In the genomic region with DNA sequence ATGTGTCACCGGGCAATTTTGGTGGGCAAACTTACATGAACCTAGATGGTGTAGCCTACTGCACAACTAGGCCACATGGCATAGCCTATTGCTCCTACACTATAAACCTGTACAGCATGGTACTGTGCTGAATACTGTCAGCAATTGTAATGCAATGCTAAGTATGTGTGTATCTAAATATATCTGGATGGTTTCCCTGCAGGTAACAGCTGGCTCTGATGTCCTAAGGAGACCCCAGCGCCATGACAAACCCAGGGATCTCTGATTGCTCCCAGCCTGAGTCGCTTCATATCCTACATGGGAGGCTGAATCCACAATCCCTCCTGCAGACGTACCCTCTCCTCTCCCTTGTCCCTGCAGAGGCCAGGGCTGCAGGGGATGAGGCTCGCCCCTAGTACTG, we compare ENCODE assay signal across 9 cellular contexts. TPM values are rescaled to one million over a fixed set of nuclear protein-coding genes. Genes with fewer than 3 reads are reported as not detected.
"Had no signal": no experiment of that assay in that cellular context is flagged by ENCODE, and none has a peak within 500 bp of the region (broad histone marks: within the 10 kb centered on the region; RNA-seq: fewer than 3 reads in every experiment).

No MANE protein-coding gene starts in this region.

- H3K36me3 Mint-ChIP-seq: IgD-negative memory B cell had no signal

- DNase-seq: IMR-90, KBM-7, KG1 had no signal

- H3K4me3 Mint-ChIP-seq: IgD-negative memory B cell had no signal

- H3K27ac ChIP-seq: HL-60 had no signal

- H3K4me3 ChIP-seq: K562 had no signal

- H3K4me1 Mint-ChIP-seq: IgD-negative memory B cell had no signal

- H3K27ac Mint-ChIP-seq: IgD-negative memory B cell had no signal

RNA-seq across cellular contexts. Expression of a gene that starts 40.0 kb away (rescaled TPM):
- total RNA-seq: HepG2, HT-29, HT1080, IMR-90, K562 had no signal
- polyA plus RNA-seq: HepG2, IgD-negative memory B cell, IMR-90, K562 had no signal
